ENCODE assay signal across 20 cellular contexts in genomic region chr19:47703301-47703700, GRCh38. TPM values are rescaled to one million over a fixed set of nuclear protein-coding genes. Genes with fewer than 3 reads are reported as not detected.
A peak's percentile ranks its signal among the peaks of the same experiment; 100 is the strongest.
DNase-seq lines count a peak whose midpoint lies in the region; ATAC-seq and TF ChIP-seq lines count a peak whose summit lies in the region.
"Had no signal": no experiment of that assay in that cellular context is flagged by ENCODE, and none has a peak within 500 bp of the region (broad histone marks: within the 10 kb centered on the region; RNA-seq: fewer than 3 reads in every experiment).

No MANE protein-coding gene starts in this region.

- H3K79me2 ChIP-seq in osteoblast (ENCODE audit: insufficient read depth, low read length) = no peaks in the 10 kb centered on the region
- H3K79me2 ChIP-seq in GM23338 (replicated peaks; ENCODE audit: insufficient read depth) = no peaks in the 10 kb centered on the region

- no peak overlapping the region for H3K4me3 Mint-ChIP-seq in effector memory CD8-positive, alpha-beta T cell
- no peak overlapping the region for H3K4me3 Mint-ChIP-seq in GM23338
- H3K4me3 Mint-ChIP-seq: CD4-positive, alpha-beta memory T cell had no signal

- TF ChIP-seq POLR2A in Peyer's patch (IDR thresholded peaks at IDR 0.05) = no peak

- peaks cover 6% of the 10 kb centered on the region in 2 donors for H3K4me1 Mint-ChIP-seq in effector memory CD8-positive, alpha-beta T cell (ENCODE audit: low read depth in 2 of 2)
- peaks cover 3% of the 10 kb centered on the region; the same call in 1 of the 3 replicates for H3K4me1 Mint-ChIP-seq in GM23338

- H3K9me3 Mint-ChIP-seq in effector memory CD8-positive, alpha-beta T cell = no peaks in the 10 kb centered on the region
- no peaks in the 10 kb centered on the region for H3K9me3 Mint-ChIP-seq in GM23338
- H3K9me3 Mint-ChIP-seq: CD4-positive, alpha-beta memory T cell had no signal

- no peaks in the 10 kb centered on the region for H3K9me2 ChIP-seq in GM23338 (ENCODE audit: insufficient read depth)
- H3K9me2 ChIP-seq: SK-N-SH had no signal

- TF ChIP-seq CTCF in AG04450 (IDR thresholded peaks at IDR 0.05; ENCODE audit: low read depth, low read length) (no peak), Peyer's patch (IDR thresholded peaks at IDR 0.05) (no peak), osteoblast (IDR thresholded peaks at IDR 0.05; ENCODE audit: extremely low read depth, low read depth, low read length) (no peak), coronary artery (IDR thresholded peaks at IDR 0.05) (no peak), GM23338 (conservative IDR thresholded peaks at IDR 0.05; ENCODE audit: low read depth in 2 of 2) (no peak)

- no peak for ATAC-seq in effector memory CD8-positive, alpha-beta T cell (replicated peaks)
- no peak for ATAC-seq in HG03378 (IDR thresholded peaks at IDR 0.05; ENCODE audit: unreplicated experiment)
- ATAC-seq in GM23338 = no peak
- ATAC-seq in HG03159 (IDR thresholded peaks at IDR 0.05; ENCODE audit: unreplicated experiment) = no peak

- H3F3A ChIP-seq in GM23338 (replicated peaks; ENCODE audit: low read depth) = 0 out of 2 replicates have a peak, but pooled peaks cover 15% of the 10 kb centered on the region

- peaks cover 10 to 14% of the 10 kb centered on the region in 2 donors for H3K27me3 Mint-ChIP-seq in effector memory CD8-positive, alpha-beta T cell
- H3K27me3 Mint-ChIP-seq in GM23338 (ENCODE audit: insufficient read depth, low read depth, poor library complexity) = peaks cover 24% of the 10 kb centered on the region

- H3K4me3 ChIP-seq in AG04450 (ENCODE audit: low read depth, low read length) = no peak overlapping the region
- no peak overlapping the region for H3K4me3 ChIP-seq in Peyer's patch
- no peak overlapping the region for H3K4me3 ChIP-seq in osteoblast (ENCODE audit: insufficient read depth, low read length)
- H3K4me3 ChIP-seq in coronary artery = no peak overlapping the region
- H3K4me3 ChIP-seq in GM23338 = no peak overlapping the region
- H3K4me3 ChIP-seq: HAP-1 had no signal

- H2AFZ ChIP-seq in osteoblast (ENCODE audit: low read length) = no peak overlapping the region
- no peak overlapping the region for H2AFZ ChIP-seq in GM23338

- H3K27me3 ChIP-seq in AG04450 (ENCODE audit: control insufficient read depth, insufficient read depth, low read length) (no peaks in the 10 kb centered on the region), Peyer's patch (no peaks in the 10 kb centered on the region), osteoblast (ENCODE audit: insufficient read depth, low read length) (no peaks in the 10 kb centered on the region), GM23338 (ENCODE audit: insufficient read depth) (no peaks in the 10 kb centered on the region)

- H3K9me3 ChIP-seq in AG04450 (ENCODE audit: control insufficient read depth, insufficient read depth, low read length) (no peaks in the 10 kb centered on the region; the same call in 1 of the 2 replicates), Peyer's patch (no peaks in the 10 kb centered on the region), osteoblast (ENCODE audit: low read depth, low read length) (no peaks in the 10 kb centered on the region)
- H3K9me3 ChIP-seq: HAP-1, SK-N-SH had no signal

- H3K36me3 ChIP-seq in Peyer's patch (peaks cover 0 to 47% (median 0%) of the 10 kb centered on the region in 3 donors), osteoblast (ENCODE audit: insufficient read depth, low read length) (peaks cover 27% of the 10 kb centered on the region), GM23338 (ENCODE audit: insufficient read depth) (peaks cover 10% of the 10 kb centered on the region)

- H3K4me1 ChIP-seq in Peyer's patch (no peaks in the 10 kb centered on the region), osteoblast (ENCODE audit: insufficient read depth, low read length) (no peaks in the 10 kb centered on the region), GM23338 (ENCODE audit: insufficient read depth) (no peaks in the 10 kb centered on the region)
- H3K4me1 ChIP-seq: HAP-1 had no signal

- CTCF ChIA-PET in AG04450 (lab: Charles Lee) = interaction anchor here (1.0 to 12.6 kb wide), 3 partner anchors 10 to 267 kb away, joined by 3 to 212 read pairs (median 4); no protein-coding TSS in a partner anchor

- H3K4me2 ChIP-seq in osteoblast (ENCODE audit: insufficient read depth, low read length) (no peak overlapping the region), GM23338 (no peak overlapping the region)
- H3K4me2 ChIP-seq: SK-N-SH had no signal

- peak overlapping the region; percentile 33 to 44 for H3K27ac Mint-ChIP-seq in effector memory CD8-positive, alpha-beta T cell
- no peak overlapping the region for H3K27ac Mint-ChIP-seq in GM23338
- H3K27ac Mint-ChIP-seq: CD4-positive, alpha-beta memory T cell had no signal

- no peak for DNase-seq in AG04450 (ENCODE audit: low read depth, low spot score)
- no peak for DNase-seq in Peyer's patch
- no peak for DNase-seq in effector memory CD8-positive, alpha-beta T cell
- peak; percentile 52 for DNase-seq in osteoblast (ENCODE audit: insufficient read length, low spot score, missing footprints)
- DNase-seq in coronary artery (ENCODE audit: low spot score) = no peak
- no peak for DNase-seq in GM23338 (ENCODE audit: low spot score)
- DNase-seq: CD4-positive, alpha-beta memory T cell; DMS53; EL; KBM-7; NCI-H1105; NCI-H2081; NCI-H446 treated with DMSO at 0.1 percent for 48 hours; NCI-H69; NK-92 treated with Interleukin-12 subunit alpha and Interleukin-12 subunit beta, amount 100 ng/mL, for 24 hours; Right ventricle myocardium superior; SK-N-SH had no signal

- H3K27ac ChIP-seq in AG04450 (ENCODE audit: low read depth, low read length) = peak overlapping the region; percentile 73
- peak overlapping the region in 3 of 4 donors; percentile 49 to 60 (median 49) for H3K27ac ChIP-seq in Peyer's patch
- H3K27ac ChIP-seq in osteoblast (ENCODE audit: low read depth, low read length) = peak overlapping the region; percentile 45
- H3K27ac ChIP-seq in coronary artery = no peak overlapping the region
- H3K27ac ChIP-seq in GM23338 (ENCODE audit: low read depth) = no peak overlapping the region

- H4K20me1 ChIP-seq in osteoblast (ENCODE audit: insufficient read depth, low read length) (peaks cover 6% of the 10 kb centered on the region), GM23338 (replicated peaks; ENCODE audit: insufficient read depth) (peaks cover 4% of the 10 kb centered on the region; the same call in 1 of the 2 replicates)

- POLR2A ChIA-PET in AG04450 (lab: Yijun Ruan, JAX) = interaction anchor here (1.0 to 1.6 kb wide), 4 partner anchors 10 to 42 kb away, joined by 3 to 9 read pairs (median 6); partner anchors contain the start of genes EHD2 and NOP53

- H3K36me3 Mint-ChIP-seq in effector memory CD8-positive, alpha-beta T cell (ENCODE audit: insufficient read depth) = peaks cover 26% of the 10 kb centered on the region
- peaks cover 25% of the 10 kb centered on the region for H3K36me3 Mint-ChIP-seq in GM23338 (ENCODE audit: low read depth)

TF ChIP-seq in GM23338, 12 proteins besides CTCF, POLR2A, EP300 and RAD21 (continues in another document):
- TF ChIP-seq JUNB (IDR thresholded peaks at IDR 0.05; ENCODE audit: unreplicated experiment) = no peak
- TF ChIP-seq EZH2 (IDR thresholded peaks at IDR 0.05; ENCODE audit: low read depth, unreplicated experiment) = no peak
- no peak for TF ChIP-seq ZNF114 (CRISPR knock-in tag; IDR thresholded peaks at IDR 0.05)
- no peak for TF ChIP-seq REST (IDR thresholded peaks at IDR 0.05; ENCODE audit: unreplicated experiment)
- no peak for TF ChIP-seq STAT1 (IDR thresholded peaks at IDR 0.05; ENCODE audit: unreplicated experiment)
- TF ChIP-seq CREB1 (CRISPR knock-in tag; IDR thresholded peaks at IDR 0.05; ENCODE audit: low read depth) = no peak

RNA-seq across cellular contexts. Expression of gene EHD2, which starts 9.9 kb away (rescaled TPM):
- polyA plus RNA-seq in AG04450 (2011; rRNA removed) (84.0 and 126 TPM in 2 replicates), GM23338 (2016; fragmentation: Nextera tagmentation; extraction: Ambion mirVana) (6.6 TPM in 2 replicates)
- polyA minus RNA-seq in AG04450 (2011; rRNA and poly(A)+ RNA removed) = 80.7 and 92.5 TPM in 2 replicates
- total RNA-seq in Peyer's patch (100 to 1,000 TPM in 1 of 4 donors, 10 to 100 TPM in 3; 11.2 to 117 (median 23.0) TPM), osteoblast (136 and 144 TPM in 2 replicates)
- 10.8 and 11.7 TPM in 2 replicates for total RNA-seq in GM23338 (2014; rRNA removed; shearing (Covaris generic))
- total RNA-seq: CD4-positive, alpha-beta memory T cell had no signal
- polyA plus RNA-seq: CD4-positive, alpha-beta memory T cell had no signal

RNA-seq across cellular contexts. Expression of gene NOP53, which starts 42.0 kb away (rescaled TPM):
- polyA plus RNA-seq in AG04450 (2011; rRNA removed) (114 and 123 TPM in 2 replicates), GM23338 (2016; fragmentation: Nextera tagmentation; extraction: Ambion mirVana) (192 and 211 TPM in 2 replicates)
- polyA minus RNA-seq in AG04450 (2011; rRNA and poly(A)+ RNA removed) = 45.4 and 46.5 TPM in 2 replicates
- total RNA-seq in Peyer's patch (100 to 1,000 TPM in 3 of 4 donors, 10 to 100 TPM in 1; 86.2 to 179 (median 159) TPM), osteoblast (55.7 and 56.6 TPM in 2 replicates)
- total RNA-seq in GM23338 (2014; rRNA removed; shearing (Covaris generic)) = 151 and 167 TPM in 2 replicates

Comparison
In these comparisons a context has a peak if more than half of its experiments do, and no peak if none do; other contexts are left out.
1. H3K27ac ChIP-seq: peak in AG04450 (single experiment), Peyer's patch (3 of 4) and osteoblast (single experiment); none in coronary artery (0 of 2) and GM23338 (single experiment).